Comparison of ENCODE assay signal across 6 cellular contexts in genomic region chr19:16541526-16542044, GRCh38. TPM values are rescaled to one million over a fixed set of nuclear protein-coding genes. Genes with fewer than 3 reads are reported as not detected.
DNase-seq lines count a peak whose midpoint lies in the region; ATAC-seq, FAIRE-seq and TF ChIP-seq lines count a peak whose summit lies in the region.

No MANE protein-coding gene starts in this region.

- DNase-seq in CD4-positive, alpha-beta memory T cell: peak in 1 of 5 donors; percentile 23
- DNase-seq in chondrocyte (ENCODE audit: low spot score) (no peak), pancreas (no peak), retina (no peak), HK-2 (ENCODE audit: unreplicated experiment) (no peak)

- POLR2A ChIA-PET in CD4-positive, alpha-beta memory T cell (lab: Charles Lee; ENCODE audit: partially characterized antibody): interaction anchor here (0.6 to 2.5 kb wide), 8 partner anchors 14 to 585 kb away, joined by 3 to 20 read pairs (median 4); partner anchors contain the start of genes C19orf44, CALR3, MED26 and SLC35E1

- 1% methylated on average over 29 of the region's 29 CpGs for WGBS in pancreas, 2 donors

- no peaks in the 10 kb centered on the region for H3K9me3 Mint-ChIP-seq in CD4-positive, alpha-beta memory T cell
- H3K9me3 Mint-ChIP-seq in chondrocyte (ENCODE audit: low read depth): no peaks in the 10 kb centered on the region

- CTCF ChIA-PET in CD4-positive, alpha-beta memory T cell (lab: Charles Lee; ENCODE audit: partially characterized antibody): no interaction called here

- no peaks in the 10 kb centered on the region for H3K9me3 ChIP-seq in CD4-positive, alpha-beta memory T cell (ENCODE audit: control insufficient read depth in 1 of 2, low read length in 2 of 2)
- H3K9me3 ChIP-seq in pancreas: no peaks in the 10 kb centered on the region

- peak overlapping the region; percentile 80 to 96 (median 89) for H3K27ac Mint-ChIP-seq in CD4-positive, alpha-beta memory T cell
- peak overlapping the region; percentile 93 for H3K27ac Mint-ChIP-seq in chondrocyte (ENCODE audit: unreplicated experiment)

- no peaks in the 10 kb centered on the region for H3K27me3 Mint-ChIP-seq in CD4-positive, alpha-beta memory T cell
- no peaks in the 10 kb centered on the region for H3K27me3 Mint-ChIP-seq in chondrocyte (ENCODE audit: low read depth)

- peaks cover 65% of the 10 kb centered on the region for H3K4me1 ChIP-seq in CD4-positive, alpha-beta memory T cell (ENCODE audit: insufficient read depth, low read length)
- H3K4me1 ChIP-seq in pancreas: peaks cover 18 to 25% (median 19%) of the 10 kb centered on the region in 3 donors

- TF ChIP-seq CTCF in chondrocyte (IDR thresholded peaks at IDR 0.05) (no peak), pancreas (IDR thresholded peaks at IDR 0.05) (no peak)

- peak overlapping the region; percentile 86 to 91 for H3K4me3 ChIP-seq in CD4-positive, alpha-beta memory T cell (ENCODE audit: low read length in 2 of 2)
- H3K4me3 ChIP-seq in pancreas: peak overlapping the region; percentile 86 to 99 (median 92)

- intact Hi-C loops in CD4-positive, alpha-beta memory T cell (cut with micrococcal nuclease): loop anchor here (1.0 to 5.0 kb wide), 7 partner anchors 25 to 119 kb away; partner anchors contain the start of genes C19orf44, CALR3, EPS15L1 and MED26
- intact Hi-C loops in pancreas (cut with DNase I): no loop called here

- no peak for FAIRE-seq in pancreas (lab: Jason Lieb, UNC)

- H3K4me3 Mint-ChIP-seq in CD4-positive, alpha-beta memory T cell: peak overlapping the region; percentile 84 to 97 (median 88)
- peak overlapping the region; percentile 86 for H3K4me3 Mint-ChIP-seq in chondrocyte (ENCODE audit: unreplicated experiment)

- H3K36me3 Mint-ChIP-seq in CD4-positive, alpha-beta memory T cell: peaks cover 29 to 31% of the 10 kb centered on the region in 2 donors
- H3K36me3 Mint-ChIP-seq in chondrocyte (ENCODE audit: low read depth): peaks cover 8% of the 10 kb centered on the region

- peak overlapping the region; percentile 77 for H3K27ac ChIP-seq in CD4-positive, alpha-beta memory T cell (ENCODE audit: low read depth, low read length)
- H3K27ac ChIP-seq in pancreas: peak overlapping the region; percentile 80 to 91 (median 84)

- H3K36me3 ChIP-seq in CD4-positive, alpha-beta memory T cell (ENCODE audit: insufficient read depth, low read length): peaks cover 4% of the 10 kb centered on the region
- no peaks in the 10 kb centered on the region for H3K36me3 ChIP-seq in pancreas

- peaks cover 36 to 71% (median 53%) of the 10 kb centered on the region in 4 donors for H3K4me1 Mint-ChIP-seq in CD4-positive, alpha-beta memory T cell
- H3K4me1 Mint-ChIP-seq in chondrocyte (ENCODE audit: low read depth): peaks cover 33% of the 10 kb centered on the region

- H3K27me3 ChIP-seq in CD4-positive, alpha-beta memory T cell (ENCODE audit: insufficient read depth, low read length): no peaks in the 10 kb centered on the region
- H3K27me3 ChIP-seq in pancreas: no peaks in the 10 kb centered on the region

- ATAC-seq in HG03571 (IDR thresholded peaks at IDR 0.05; ENCODE audit: unreplicated experiment) (peak; percentile 8), pancreas (no peak)

RNA-seq across cellular contexts. Expression of gene CHERP, which starts 0.7 kb away (rescaled TPM):
- total RNA-seq in CD4-positive, alpha-beta memory T cell: 10 to 100 TPM; 72.9 to 73.5 TPM
- polyA plus RNA-seq in CD4-positive, alpha-beta memory T cell: 10 to 100 TPM in 1 of 2 donors, 1 to 10 TPM in 1; 5.3 to 24.6 TPM
- total RNA-seq in chondrocyte (30.1 to 35.2 TPM (median 32.6 TPM) in 3 replicates), pancreas (10 to 100 TPM; 11.0 to 21.7 (median 16.6) TPM)
- polyA plus RNA-seq in pancreas: 10 to 100 TPM; 23.8 to 26.8 TPM

RNA-seq across cellular contexts. Expression of gene SLC35E1, which starts 30.6 kb away (rescaled TPM):
- 10 to 100 TPM; 38.8 TPM for total RNA-seq in CD4-positive, alpha-beta memory T cell
- polyA plus RNA-seq in CD4-positive, alpha-beta memory T cell: 10 to 100 TPM; 15.3 to 31.8 TPM
- total RNA-seq in chondrocyte: 68.1 to 70.0 TPM (median 69.2 TPM) in 3 replicates
- 10 to 100 TPM; 32.1 to 42.1 (median 35.5) TPM for total RNA-seq in pancreas
- 10 to 100 TPM; 22.9 to 28.2 TPM for polyA plus RNA-seq in pancreas

RNA-seq across cellular contexts. Expression of gene C19orf44, which starts 45.4 kb away (rescaled TPM):
- 1 to 10 TPM; 4.6 to 6.7 TPM for total RNA-seq in CD4-positive, alpha-beta memory T cell
- polyA plus RNA-seq in CD4-positive, alpha-beta memory T cell: 1 to 10 TPM in 1 of 2 donors, under 1 TPM in 1; 0.38 to 1.7 TPM
- total RNA-seq in chondrocyte: 3.1 to 5.8 TPM (median 3.2 TPM) in 3 replicates
- total RNA-seq in pancreas: 1 to 10 TPM; 1.9 to 5.1 (median 3.3) TPM
- polyA plus RNA-seq in pancreas: 1 to 10 TPM; 6.5 to 7.4 TPM

RNA-seq across cellular contexts. Expression of gene CALR3, which starts 45.6 kb away (rescaled TPM):
- not detected for total RNA-seq in CD4-positive, alpha-beta memory T cell
- not detected for polyA plus RNA-seq in CD4-positive, alpha-beta memory T cell
- total RNA-seq in chondrocyte (not detected in 3 replicates), pancreas (not detected)
- polyA plus RNA-seq in pancreas: under 1 TPM in 1 of 2 donors, not detected in 1; 0.07 TPM
